Comparison of ENCODE assay signal across 8 cellular contexts in genomic region chr11:77819921-77820564, GRCh38. TPM values are rescaled to one million over a fixed set of nuclear protein-coding genes. Genes with fewer than 3 reads are reported as not detected.
DNase-seq lines count a peak whose midpoint lies in the region; ATAC-seq and TF ChIP-seq lines count a peak whose summit lies in the region.

No MANE protein-coding gene starts in this region.

- intact Hi-C loops in adrenal gland (cut with DNase I) = loop anchor here in 1 of 2 donors (10.0 kb wide), 1 partner anchor 175 kb away; the partner anchor contains the start of gene INTS4
- intact Hi-C loops in sciatic nerve (cut with DNase I) = no loop called here

- peak overlapping the region; percentile 93 to 99 (median 98) for H3K9ac ChIP-seq in BLaER1 treated with 17β-estradiol and CSF1 and Interleukin-3, amounts not matched to agents 10 nM and 100 nM

- peaks cover 23 to 49% (median 42%) of the 10 kb centered on the region in 11 experiments for H4K20me1 ChIP-seq in BLaER1 treated with 17β-estradiol and CSF1 and Interleukin-3, amounts not matched to agents 10 nM and 100 nM

- H3K36me3 ChIP-seq in BLaER1 treated with 17β-estradiol and CSF1 and Interleukin-3, amounts not matched to agents 10 nM and 100 nM = peaks cover under 1 to 31% (median 12%) of the 10 kb centered on the region in 11 experiments; a peak in 16 of 22 replicates
- H3K36me3 ChIP-seq in SJCRH30 (no peaks in the 10 kb centered on the region), adrenal gland (replicated peaks in 1 of 2) (no peaks in the 10 kb centered on the region)

- ATAC-seq in GM19324 (IDR thresholded peaks at IDR 0.05; ENCODE audit: low FRiP score, unreplicated experiment) (peak; percentile 32), HG03442 (IDR thresholded peaks at IDR 0.05; ENCODE audit: unreplicated experiment) (peak; percentile 15), sciatic nerve (peak; percentile 41)

- peaks cover 0 to 17% (median 9%) of the 10 kb centered on the region in 11 experiments; a peak in 11 of 22 replicates for H3K27me3 ChIP-seq in BLaER1 treated with 17β-estradiol and CSF1 and Interleukin-3, amounts not matched to agents 10 nM and 100 nM
- H3K27me3 ChIP-seq in SJCRH30 (no peaks in the 10 kb centered on the region), adrenal gland (no peaks in the 10 kb centered on the region)

- peak overlapping the region; percentile 95 to 100 (median 100) for H3K4me3 ChIP-seq in BLaER1 treated with 17β-estradiol and CSF1 and Interleukin-3, amounts not matched to agents 10 nM and 100 nM
- H3K4me3 ChIP-seq in SJCRH30 (peak overlapping the region; percentile 84), adrenal gland (peak overlapping the region; percentile 85 to 99 (median 90))

- H3K4me1 ChIP-seq in BLaER1 treated with 17β-estradiol and CSF1 and Interleukin-3, amounts not matched to agents 10 nM and 100 nM = peaks cover 20 to 51% (median 27%) of the 10 kb centered on the region in 10 experiments
- H3K4me1 ChIP-seq in SJCRH30 (no peaks in the 10 kb centered on the region), adrenal gland (replicated peaks in 1 of 2) (peaks cover 18 to 69% of the 10 kb centered on the region in 2 donors)

- no peak for TF ChIP-seq CTCF in adrenal gland (IDR thresholded peaks at IDR 0.05)

- H3K27ac ChIP-seq in BLaER1 treated with 17β-estradiol and CSF1 and Interleukin-3, amounts not matched to agents 10 nM and 100 nM = peak overlapping the region; percentile 78 to 98 (median 96)
- H3K27ac ChIP-seq in SJCRH30 (peak overlapping the region; percentile 68), adrenal gland (peak overlapping the region; percentile 83 to 95 (median 89))

- 1 to 2% (median 1%) methylated on average over 7 to 55 of the region's 55 CpGs for whole genome bisulfite sequencing in adrenal gland, 4 donors

- peak in 1 of 2 experiments; percentile 45 for DNase-seq in SJCRH30
- DNase-seq in adrenal gland = peak; percentile 47 to 79 (median 61)
- peak; percentile 46 to 58 for DNase-seq in hippocampal formation (lab: John Stamatoyannopoulos, UW)
- DNase-seq in sciatic nerve (ENCODE audit: low spot score) = peak; percentile 79
- no peak for DNase-seq in COLO829 (ENCODE audit: low spot score)

- peaks cover under 1 to 13% (median 7%) of the 10 kb centered on the region in 11 experiments for H3K9me3 ChIP-seq in BLaER1 treated with 17β-estradiol and CSF1 and Interleukin-3, amounts not matched to agents 10 nM and 100 nM (replicated peaks in 1 of 11)
- no peaks in the 10 kb centered on the region for H3K9me3 ChIP-seq in SJCRH30 (replicated peaks)
- no peaks in the 10 kb centered on the region for H3K9me3 ChIP-seq in adrenal gland (replicated peaks in 1 of 3)

- H3K4me2 ChIP-seq in BLaER1 treated with 17β-estradiol and CSF1 and Interleukin-3, amounts not matched to agents 10 nM and 100 nM = peak overlapping the region; percentile 78 to 97 (median 86)

- no peak for TF ChIP-seq POLR2A in adrenal gland (IDR thresholded peaks at IDR 0.05)

RNA-seq across cellular contexts. Expression of gene RSF1, which starts 0.5 kb away (rescaled TPM):
- total RNA-seq in SJCRH30 (2014; rRNA removed; shearing (Covaris generic)) = 48.6 and 56.1 TPM in 2 replicates
- total RNA-seq in adrenal gland (100 to 1,000 TPM in 2 of 8 donors, 10 to 100 TPM in 6; 39.6 to 108 (median 69.5) TPM), sciatic nerve (104 TPM)
- polyA plus RNA-seq in adrenal gland = 10 to 100 TPM; 12.7 to 82.9 (median 34.0) TPM

RNA-seq across cellular contexts. Expression of gene AAMDC, which starts 0.9 kb away (rescaled TPM):
- 29.9 and 40.3 TPM in 2 replicates for total RNA-seq in SJCRH30 (2014; rRNA removed; shearing (Covaris generic))
- total RNA-seq in adrenal gland = 100 to 1,000 TPM in 6 of 8 donors, 10 to 100 TPM in 2; 85.6 to 247 (median 126) TPM
- 100 to 1,000 TPM; 197 to 581 (median 270) TPM for polyA plus RNA-seq in adrenal gland
- total RNA-seq in sciatic nerve = 28.4 TPM
